In genomic region chr6:15343490-15344185, GRCh38 we compare ENCODE assay signal across 12 cellular contexts.
DNase-seq lines count a peak whose midpoint lies in the region; ATAC-seq, FAIRE-seq and TF ChIP-seq lines count a peak whose summit lies in the region.
"Had no signal": no experiment of that assay in that cellular context is flagged by ENCODE, and none has a peak within 500 bp of the region (broad histone marks: within the 10 kb centered on the region; RNA-seq: fewer than 3 reads in every experiment).

No MANE protein-coding gene starts in this region.

- DNase-seq in Right ventricle myocardium superior (no peak), right atrium auricular region (ENCODE audit: low spot score) (no peak), OCI-M1 (lab: John Stamatoyannopoulos, UW) (peak; percentile 82), astrocyte (ENCODE audit: low read depth) (no peak), urothelium cell line (ENCODE audit: low spot score) (no peak), COLO668 (lab: John Stamatoyannopoulos, UW; ENCODE audit: unreplicated experiment) (no peak)
- DNase-seq: activated CD4-positive, alpha-beta T cell treated with anti-CD3 and anti-CD28 coated beads for 4 hours; trophoblast cell had no signal

- TF ChIP-seq CTCF in right atrium auricular region (IDR thresholded peaks at IDR 0.05) (no peak), astrocyte (IDR thresholded peaks at IDR 0.05; ENCODE audit: insufficient read depth, low read depth, low read length) (no peak)

- H3K36me3 Mint-ChIP-seq in astrocyte (ENCODE audit: low read depth, unreplicated experiment): no peaks in the 10 kb centered on the region
- H3K36me3 Mint-ChIP-seq in stimulated activated memory B cell treated with anti-CD40 and anti-IgM and Interleukin-4, amounts not matched to agents 10 μg/mL and 1 μg/mL and 100 μg/mL, for 72 hours: no peaks in the 10 kb centered on the region

- no peak overlapping the region for H2AFZ ChIP-seq in astrocyte (ENCODE audit: low read depth, low read length)

- H3K4me3 Mint-ChIP-seq in astrocyte (ENCODE audit: unreplicated experiment): no peak overlapping the region
- no peak overlapping the region for H3K4me3 Mint-ChIP-seq in stimulated activated memory B cell treated with anti-CD40 and anti-IgM and Interleukin-4, amounts not matched to agents 10 μg/mL and 1 μg/mL and 100 μg/mL, for 72 hours

- H3K4me1 Mint-ChIP-seq in astrocyte (ENCODE audit: low read depth, unreplicated experiment): peaks cover 32% of the 10 kb centered on the region
- H3K4me1 Mint-ChIP-seq in stimulated activated memory B cell treated with anti-CD40 and anti-IgM and Interleukin-4, amounts not matched to agents 10 μg/mL and 1 μg/mL and 100 μg/mL, for 72 hours: peaks cover 65% of the 10 kb centered on the region

- H3K36me3 ChIP-seq in right atrium auricular region (no peaks in the 10 kb centered on the region), astrocyte (ENCODE audit: insufficient read depth, low read length) (no peaks in the 10 kb centered on the region)
- H3K36me3 ChIP-seq: breast epithelium had no signal

- FAIRE-seq in astrocyte (lab: Jason Lieb, UNC): no peak
- FAIRE-seq in urothelium cell line (lab: Jason Lieb, UNC): no peak
- FAIRE-seq: keratinocyte had no signal

- intact Hi-C loops in Right ventricle myocardium superior (cut with DNase I): no loop called here

- H3K9ac ChIP-seq in astrocyte (ENCODE audit: low read length): no peak overlapping the region

- H4K20me1 ChIP-seq in astrocyte (ENCODE audit: insufficient read depth, low read length): peaks cover 88% of the 10 kb centered on the region

- ATAC-seq in Right ventricle myocardium superior (ENCODE audit: poor library complexity) (peak; percentile 49), GM19467 (IDR thresholded peaks at IDR 0.05; ENCODE audit: unreplicated experiment) (no peak)
- ATAC-seq in stimulated activated memory B cell treated with anti-CD40 and anti-IgM and Interleukin-4, amounts not matched to agents 10 μg/mL and 1 μg/mL and 100 μg/mL, for 72 hours: no peak

- H3K27me3 Mint-ChIP-seq in astrocyte (ENCODE audit: low read depth, unreplicated experiment): no peaks in the 10 kb centered on the region
- H3K27me3 Mint-ChIP-seq in stimulated activated memory B cell treated with anti-CD40 and anti-IgM and Interleukin-4, amounts not matched to agents 10 μg/mL and 1 μg/mL and 100 μg/mL, for 72 hours: no peaks in the 10 kb centered on the region

- H3K27ac Mint-ChIP-seq in astrocyte (ENCODE audit: unreplicated experiment): peak overlapping the region; percentile 64
- H3K27ac Mint-ChIP-seq in stimulated activated memory B cell treated with anti-CD40 and anti-IgM and Interleukin-4, amounts not matched to agents 10 μg/mL and 1 μg/mL and 100 μg/mL, for 72 hours: peak overlapping the region; percentile 14

- H3K79me2 ChIP-seq in astrocyte (ENCODE audit: insufficient read depth, low read length): peaks cover 94% of the 10 kb centered on the region

- H3K9me3 ChIP-seq in right atrium auricular region (no peaks in the 10 kb centered on the region), astrocyte (ENCODE audit: insufficient read depth, low read depth, low read length) (no peaks in the 10 kb centered on the region)
- H3K9me3 ChIP-seq: breast epithelium had no signal

- no peak overlapping the region for H3K4me3 ChIP-seq in right atrium auricular region
- H3K4me3 ChIP-seq in astrocyte (ENCODE audit: insufficient read depth, low read depth, low read length): no peak overlapping the region
- H3K4me3 ChIP-seq: breast epithelium had no signal

- no peaks in the 10 kb centered on the region for H3K9me3 Mint-ChIP-seq in astrocyte (ENCODE audit: unreplicated experiment)
- H3K9me3 Mint-ChIP-seq in stimulated activated memory B cell treated with anti-CD40 and anti-IgM and Interleukin-4, amounts not matched to agents 10 μg/mL and 1 μg/mL and 100 μg/mL, for 72 hours: no peaks in the 10 kb centered on the region

- H3K27me3 ChIP-seq in right atrium auricular region (no peaks in the 10 kb centered on the region), astrocyte (ENCODE audit: insufficient read depth, low read length) (no peaks in the 10 kb centered on the region)
- H3K27me3 ChIP-seq: breast epithelium had no signal

- peaks cover 0 to 31% of the 10 kb centered on the region in 2 donors for H3K4me1 ChIP-seq in right atrium auricular region
- H3K4me1 ChIP-seq in astrocyte (ENCODE audit: insufficient read depth, low read length): peaks cover 7% of the 10 kb centered on the region
- H3K4me1 ChIP-seq: breast epithelium had no signal

- H3K27ac ChIP-seq in right atrium auricular region (no peak overlapping the region), astrocyte (ENCODE audit: low read depth, low read length) (no peak overlapping the region)
- H3K27ac ChIP-seq: breast epithelium had no signal

- no peak overlapping the region for H3K4me2 ChIP-seq in astrocyte (ENCODE audit: low read length)
